28 cellular contexts compared by ENCODE assay signal in genomic region chr12:104190641-104191176, GRCh38.
"Had no signal": no experiment of that assay in that cellular context is flagged by ENCODE, and none has a peak within 500 bp of the region (broad histone marks: within the 10 kb centered on the region; RNA-seq: fewer than 3 reads in every experiment).

No MANE protein-coding gene starts in this region.

- H3K27ac ChIP-seq: ascending aorta, cardiac muscle cell, colonic mucosa, PC-9, WERI-Rb-1 had no signal

- H3K36me3 ChIP-seq: ascending aorta, cardiac muscle cell, colonic mucosa, MG63, WERI-Rb-1 had no signal

- DNase-seq: activated CD4-positive, alpha-beta T cell treated with anti-CD3 and anti-CD28 coated beads, Interleukin-2, amount 10 ng/mL, durations not matched to agents 24 days and 14 days; activated CD4-positive, alpha-beta T cell treated with anti-CD3 and anti-CD28 coated beads, Interleukin-2, amount 50 U/mL, for 4 hours; activated CD8-positive, alpha-beta T cell treated with anti-CD3 and anti-CD28 coated beads for 36 hours; activated effector memory CD4-positive, alpha-beta T cell treated with anti-CD3 and anti-CD28 coated beads, Interleukin-2, amount 50 U/mL, for 16 hours; activated naive CD4-positive, alpha-beta T cell; activated naive CD4-positive, alpha-beta T cell treated with anti-CD3 and anti-CD28 coated beads, Interleukin-2, amount 50 U/mL, for 16 hours; activated naive CD8-positive, alpha-beta T cell treated with anti-CD3 and anti-CD28 coated beads for 36 hours; activated T-cell treated with anti-CD3 and anti-CD28 coated beads, Interleukin-2, amount 50 U/mL, for 1 hour; activated T-cell treated with anti-CD3 and anti-CD28 coated beads, Interleukin-2, amount 50 U/mL, for 72 hours; amygdala; colonic mucosa; MV-4-11; NCI-H1092; NCI-H1436 treated with DMSO at 0.1 percent for 48 hours; NCI-H1694 treated with DMSO at 0.1 percent for 48 hours; NCI-H2029; NCI-H345; NCI-H524 treated with DMSO at 0.1 percent for 48 hours; NCI-H748 treated with DMSO at 0.1 percent for 48 hours; Right ventricle myocardium superior; T1000; WERI-Rb-1 had no signal

- H3K4me1 Mint-ChIP-seq: activated CD4-positive, alpha-beta T cell treated with anti-CD3 and anti-CD28 coated beads, Interleukin-2, amount 10 ng/mL, durations not matched to agents 24 days and 14 days; activated naive CD8-positive, alpha-beta T cell treated with anti-CD3 and anti-CD28 coated beads for 36 hours; activated T-helper 17 cell treated with anti-CD3 and anti-CD28 coated beads, Interleukin-2, amount 50 U/mL, for 72 hours; central memory CD8-positive, alpha-beta T cell had no signal

- H3K27ac Mint-ChIP-seq: activated CD4-positive, alpha-beta T cell treated with anti-CD3 and anti-CD28 coated beads, Interleukin-2, amount 10 ng/mL, durations not matched to agents 24 days and 14 days; activated CD8-positive, alpha-beta T cell treated with anti-CD3 and anti-CD28 coated beads for 36 hours; activated naive CD8-positive, alpha-beta T cell treated with anti-CD3 and anti-CD28 coated beads for 36 hours; activated T-cell treated with anti-CD3 and anti-CD28 coated beads, Interleukin-2, amount 50 U/mL, for 72 hours; activated T-helper 17 cell treated with anti-CD3 and anti-CD28 coated beads, Interleukin-2, amount 50 U/mL, for 72 hours had no signal

- H3K4me1 ChIP-seq: ascending aorta, colonic mucosa had no signal

- H3K27me3 ChIP-seq: ascending aorta, cardiac muscle cell, colonic mucosa, MG63 had no signal

- H3K36me3 Mint-ChIP-seq: activated naive CD8-positive, alpha-beta T cell treated with anti-CD3 and anti-CD28 coated beads for 36 hours had no signal

- ATAC-seq: activated CD8-positive, alpha-beta T cell treated with anti-CD3 and anti-CD28 coated beads for 36 hours; activated T-cell treated with anti-CD3 and anti-CD28 coated beads, Interleukin-2, amount 50 U/mL, for 72 hours; activated T-helper 17 cell treated with anti-CD3 and anti-CD28 coated beads, Interleukin-2, amount 50 U/mL, for 72 hours had no signal

- H3K9me3 ChIP-seq: ascending aorta, colonic mucosa had no signal

- H3K4me3 ChIP-seq: ascending aorta, cardiac muscle cell, colonic mucosa, MG63, PC-9 had no signal

- H3K27me3 Mint-ChIP-seq: activated naive CD8-positive, alpha-beta T cell treated with anti-CD3 and anti-CD28 coated beads for 36 hours; activated T-helper 17 cell treated with anti-CD3 and anti-CD28 coated beads, Interleukin-2, amount 50 U/mL, for 72 hours had no signal

- H3K4me3 Mint-ChIP-seq: activated CD4-positive, alpha-beta T cell treated with anti-CD3 and anti-CD28 coated beads, Interleukin-2, amount 10 ng/mL, durations not matched to agents 24 days and 14 days; activated CD8-positive, alpha-beta T cell treated with anti-CD3 and anti-CD28 coated beads for 36 hours; activated naive CD8-positive, alpha-beta T cell treated with anti-CD3 and anti-CD28 coated beads for 36 hours; activated T-cell treated with anti-CD3 and anti-CD28 coated beads, Interleukin-2, amount 50 U/mL, for 72 hours; activated T-helper 17 cell treated with anti-CD3 and anti-CD28 coated beads, Interleukin-2, amount 50 U/mL, for 72 hours; central memory CD8-positive, alpha-beta T cell had no signal

- H3K9me3 Mint-ChIP-seq: activated CD4-positive, alpha-beta T cell treated with anti-CD3 and anti-CD28 coated beads, Interleukin-2, amount 10 ng/mL, durations not matched to agents 24 days and 14 days; activated CD8-positive, alpha-beta T cell treated with anti-CD3 and anti-CD28 coated beads for 36 hours; activated naive CD8-positive, alpha-beta T cell treated with anti-CD3 and anti-CD28 coated beads for 36 hours; activated T-cell treated with anti-CD3 and anti-CD28 coated beads, Interleukin-2, amount 50 U/mL, for 72 hours; activated T-helper 17 cell treated with anti-CD3 and anti-CD28 coated beads, Interleukin-2, amount 50 U/mL, for 72 hours; central memory CD8-positive, alpha-beta T cell had no signal
